Comparison of ENCODE assay signal across 20 cellular contexts in the genomic region with DNA sequence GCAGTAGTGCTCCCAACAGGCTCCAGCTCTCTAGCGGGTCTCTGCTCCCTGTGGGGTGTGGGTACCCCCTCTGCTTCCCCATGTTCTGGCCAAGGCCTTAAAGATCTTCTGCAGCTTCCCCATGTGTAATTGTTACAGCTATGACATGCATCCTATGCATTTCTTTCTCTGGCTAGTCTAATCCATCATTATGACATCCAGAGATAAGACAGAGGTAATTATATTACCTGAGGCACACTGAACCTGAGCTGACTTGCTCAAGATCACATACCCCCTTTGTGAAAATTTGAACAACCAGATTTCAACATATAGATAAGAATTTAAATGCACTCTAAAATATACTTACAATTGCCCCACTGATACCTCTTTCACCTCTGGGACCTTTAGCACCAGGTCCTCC.
DNase-seq lines count a peak whose midpoint lies in the region; ATAC-seq and TF ChIP-seq lines count a peak whose summit lies in the region.
"Had no signal": no experiment of that assay in that cellular context is flagged by ENCODE, and none has a peak within 500 bp of the region (broad histone marks: within the 10 kb centered on the region; RNA-seq: fewer than 3 reads in every experiment).

No MANE protein-coding gene starts in this region.

- H3K9ac ChIP-seq in trophoblast cell (ENCODE audit: low read length): no peak overlapping the region

- H3K4ac ChIP-seq in trophoblast cell (ENCODE audit: low read depth, low read length): no peak overlapping the region

- peak overlapping the region; percentile 55 for H4K91ac ChIP-seq in trophoblast cell (ENCODE audit: low read depth, low read length)

- H3K27ac ChIP-seq in hepatocyte (peak overlapping the region; percentile 1), trophoblast cell (ENCODE audit: low read depth, low read length) (peak overlapping the region; percentile 78)

- DNase-seq in HFFc6: no peak
- peak; percentile 95 for DNase-seq in SK-N-DZ (ENCODE audit: low spot score)
- peak; percentile 16 for DNase-seq in hepatocyte (ENCODE audit: low spot score)
- peak; percentile 10 to 87 for DNase-seq in trophoblast cell
- no peak for DNase-seq in globus pallidus (ENCODE audit: low spot score)
- no peak for DNase-seq in NCI-H524 (lab: John Stamatoyannopoulos, UW)
- no peak for DNase-seq in Calu3
- DNase-seq: BE2C, DND-41, H7, KG1, NCI-H1092, NCI-H146, NCI-H2029 treated with DMSO at 0.1 percent for 48 hours, NCI-H345, NCI-H526, Right ventricle myocardium superior had no signal

- peak overlapping the region; percentile 27 for H2BK5ac ChIP-seq in trophoblast cell (ENCODE audit: low read depth, low read length, poor library complexity)

- H4K20me1 ChIP-seq in hepatocyte (ENCODE audit: insufficient read depth, poor library complexity, severe bottlenecking): no peaks in the 10 kb centered on the region

- H3K79me2 ChIP-seq in hepatocyte (no peaks in the 10 kb centered on the region), trophoblast cell (ENCODE audit: control insufficient read depth, insufficient read depth, low read length, poor library complexity) (no peaks in the 10 kb centered on the region)

- no peak overlapping the region for H3K4me2 ChIP-seq in hepatocyte
- H3K4me2 ChIP-seq in trophoblast cell (ENCODE audit: low read length): no peak overlapping the region

- H3K18ac ChIP-seq in trophoblast cell (ENCODE audit: low read length): no peak overlapping the region

- H2BK12ac ChIP-seq in trophoblast cell (ENCODE audit: low read length): peak overlapping the region; percentile 58

- no peak overlapping the region for H4K12ac ChIP-seq in trophoblast cell (ENCODE audit: low read depth, low read length)

- peak overlapping the region; percentile 43 for H2BK120ac ChIP-seq in trophoblast cell (ENCODE audit: insufficient read depth, low read length, poor library complexity)

- H3K4me3 Mint-ChIP-seq in HFFc6 (no peak overlapping the region), Calu3 (ENCODE audit: low read depth, unreplicated experiment) (no peak overlapping the region)

- H3K4me3 ChIP-seq in hepatocyte (no peak overlapping the region), trophoblast cell (ENCODE audit: low read depth, low read length) (no peak overlapping the region)
- H3K4me3 ChIP-seq: GM12878 had no signal

- H3K27me3 Mint-ChIP-seq in HFFc6 (ENCODE audit: insufficient read depth) (peaks cover 7% of the 10 kb centered on the region), Calu3 (ENCODE audit: unreplicated experiment) (no peaks in the 10 kb centered on the region)

- H3K14ac ChIP-seq in trophoblast cell (ENCODE audit: low read length): no peak overlapping the region

- no peaks in the 10 kb centered on the region for H3K9me2 ChIP-seq in hepatocyte (replicated peaks; ENCODE audit: insufficient read depth)

- no peaks in the 10 kb centered on the region for H3K9me3 ChIP-seq in hepatocyte (ENCODE audit: low read depth)
- no peaks in the 10 kb centered on the region for H3K9me3 ChIP-seq in trophoblast cell (ENCODE audit: insufficient read depth, low read depth, low read length)
- H3K9me3 ChIP-seq: BE2C had no signal

- no TSS peak for BruUV-seq in Calu3 (replicated peaks; lab: Mats Ljungman, UMichigan)

- H3K36me3 ChIP-seq in hepatocyte (replicated peaks; ENCODE audit: insufficient read depth, low read depth): no peaks in the 10 kb centered on the region
- H3K36me3 ChIP-seq in trophoblast cell (ENCODE audit: control insufficient read depth in 1 of 2, insufficient read depth in 2 of 2, low read length in 2 of 2): peaks cover 0 to 8% of the 10 kb centered on the region in 2 experiments
- H3K36me3 ChIP-seq: BE2C had no signal

- H3K9me3 Mint-ChIP-seq in HFFc6: no peaks in the 10 kb centered on the region
- no peaks in the 10 kb centered on the region for H3K9me3 Mint-ChIP-seq in Calu3 (ENCODE audit: low read depth, unreplicated experiment)

- CTCF ChIA-PET in Calu3 (lab: Charles Lee): interaction anchor here (0.9 kb wide), 1 partner anchor 11 kb away, joined by 6 read pairs; no protein-coding TSS in a partner anchor

- H3K36me3 Mint-ChIP-seq in HFFc6 (ENCODE audit: low read depth) (peaks cover 59% of the 10 kb centered on the region), Calu3 (ENCODE audit: insufficient read depth, unreplicated experiment) (no peaks in the 10 kb centered on the region)

- H3K4me1 Mint-ChIP-seq in HFFc6 (ENCODE audit: low read depth) (peaks cover 62% of the 10 kb centered on the region), Calu3 (ENCODE audit: low read depth, unreplicated experiment) (peaks cover 24% of the 10 kb centered on the region)

- H2AK5ac ChIP-seq in trophoblast cell (ENCODE audit: low read length): no peak overlapping the region

- H3K27me3 ChIP-seq in hepatocyte (no peaks in the 10 kb centered on the region), trophoblast cell (ENCODE audit: insufficient read depth, low read length) (no peaks in the 10 kb centered on the region)
- H3K27me3 ChIP-seq: BE2C had no signal

- intact Hi-C loops in Calu3 (cut with micrococcal nuclease; ENCODE audit: unreplicated experiment): loop anchor here (5.0 kb wide), 1 partner anchor 99 kb away; no protein-coding TSS in a partner anchor

- H3K23ac ChIP-seq in trophoblast cell (ENCODE audit: low read length): no peak overlapping the region

- WGBS in hepatocyte (ENCODE audit: low lambda C conversion rate, missing lambda C conversion rate): 56% methylated on average over 1 of the region's 1 CpG
- no CpG with 5 or more reads among the region's 1 CpG for WGBS in trophoblast cell (ENCODE audit: extremely low coverage, insufficient coverage, insufficient read length)

- TF ChIP-seq CTCF in HFFc6 (IDR thresholded peaks at IDR 0.05) (no peak), hepatocyte (IDR thresholded peaks at IDR 0.05; ENCODE audit: poor library complexity) (no peak), Calu3 (IDR thresholded peaks at IDR 0.05; ENCODE audit: unreplicated experiment) (no peak)

- H3K4me1 ChIP-seq in hepatocyte (ENCODE audit: insufficient read depth): peaks cover 11% of the 10 kb centered on the region
- peaks cover 8 to 11% of the 10 kb centered on the region in 2 experiments for H3K4me1 ChIP-seq in trophoblast cell (ENCODE audit: control insufficient read depth in 1 of 2, insufficient read depth in 2 of 2, low read length in 2 of 2)
- H3K4me1 ChIP-seq: BE2C had no signal

- H2AFZ ChIP-seq in hepatocyte (no peak overlapping the region), trophoblast cell (ENCODE audit: insufficient read depth, low read length, poor library complexity) (no peak overlapping the region)

- no peak overlapping the region for H4K8ac ChIP-seq in trophoblast cell (ENCODE audit: low read depth, low read length)

- H3K27ac Mint-ChIP-seq in HFFc6 (peak overlapping the region; percentile 50), Calu3 (ENCODE audit: unreplicated experiment) (no peak overlapping the region)

- peaks cover 13% of the 10 kb centered on the region for H3K79me1 ChIP-seq in trophoblast cell (ENCODE audit: low read length)

- ATAC-seq in HG03097 (IDR thresholded peaks at IDR 0.05; ENCODE audit: low FRiP score, unreplicated experiment): no peak
- ATAC-seq: GM12878, HepG2 had no signal

Comparison
In these comparisons a context has a peak if more than half of its experiments do, and no peak if none do; other contexts are left out.
1. DNase-seq: peak in SK-N-DZ (single experiment), hepatocyte (single experiment) and trophoblast cell (2 of 2); none in HFFc6 (single experiment), globus pallidus (single experiment), NCI-H524 (0 of 2) and Calu3 (single experiment).